ENCODE assay signal across 8 cellular contexts in the genomic region with DNA sequence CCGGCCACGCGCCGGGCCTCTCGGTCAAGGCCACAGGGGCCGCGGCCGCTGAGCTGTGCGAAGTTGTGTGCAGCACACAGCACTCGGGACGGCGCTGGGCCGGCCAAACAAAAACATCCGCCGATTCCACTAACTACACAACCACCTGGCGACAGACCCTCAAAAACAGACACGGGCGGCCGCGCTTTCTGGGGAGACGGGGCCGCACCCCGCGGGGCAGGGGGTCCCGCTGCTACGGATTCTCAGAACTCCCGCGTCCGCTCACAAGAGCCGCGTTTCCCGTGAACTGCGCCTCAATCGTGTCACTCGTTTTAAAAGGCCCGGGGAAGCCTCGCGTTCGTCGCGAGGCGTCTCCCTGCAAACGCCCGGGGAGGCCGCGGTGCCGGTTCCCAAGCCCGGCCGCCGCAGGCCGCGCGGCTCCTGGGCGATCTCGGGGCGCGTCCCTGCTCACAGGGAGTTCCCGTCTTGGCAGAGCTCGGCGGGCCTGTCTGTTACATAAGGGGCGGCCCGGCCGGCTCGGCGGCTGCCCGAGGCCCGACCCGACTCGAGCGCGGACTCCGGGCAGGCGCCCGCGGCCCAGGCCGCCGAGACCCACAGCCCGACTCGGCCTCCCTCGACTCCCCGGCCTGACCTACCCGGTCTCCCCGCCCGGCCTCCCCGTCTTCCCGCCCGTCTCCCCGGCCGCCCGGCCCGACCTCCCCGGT. TPM values are rescaled to one million over a fixed set of nuclear protein-coding genes. Genes with fewer than 3 reads are reported as not detected.
DNase-seq lines count a peak whose midpoint lies in the region; TF ChIP-seq lines count a peak whose summit lies in the region.

No MANE protein-coding gene starts in this region.

- H3K27ac ChIP-seq in H9 (ENCODE audit: insufficient read length, low read depth, low read length) (no peak overlapping the region), VCaP (peak overlapping the region; percentile 73), urinary bladder (ENCODE audit: low read depth) (peak overlapping the region; percentile 86)

- peaks cover 15 to 20% of the 10 kb centered on the region in 2 experiments for H3K4me1 Mint-ChIP-seq in H9

- no peaks in the 10 kb centered on the region for H3K4me1 ChIP-seq in H9 (ENCODE audit: insufficient read depth, low read length)
- no peaks in the 10 kb centered on the region for H3K4me1 ChIP-seq in endocrine pancreas (ENCODE audit: control insufficient read depth, insufficient read depth, low read length)
- H3K4me1 ChIP-seq in mononuclear cell (ENCODE audit: insufficient read depth, low read length) = peaks cover 45% of the 10 kb centered on the region
- H3K4me1 ChIP-seq in urinary bladder (ENCODE audit: insufficient read depth) = peaks cover 1% of the 10 kb centered on the region

- H3K36me3 ChIP-seq in endocrine pancreas (ENCODE audit: control insufficient read depth, insufficient read depth, low read length) (peaks cover 10% of the 10 kb centered on the region), urinary bladder (ENCODE audit: insufficient read depth) (no peaks in the 10 kb centered on the region)

- H3K4me3 ChIP-seq in endocrine pancreas (ENCODE audit: control insufficient read depth, insufficient read depth, low read length) = no peak overlapping the region
- H3K4me3 ChIP-seq in mononuclear cell (ENCODE audit: low read length) = peak overlapping the region; percentile 63
- peak overlapping the region; percentile 88 for H3K4me3 ChIP-seq in urinary bladder (ENCODE audit: low read depth, low read length)

- no peak overlapping the region for H3K4ac ChIP-seq in H9 (ENCODE audit: low read depth, low read length)

- no peak overlapping the region for H2AFZ ChIP-seq in H9 (ENCODE audit: low read length)

- H3K79me2 ChIP-seq in H9 (ENCODE audit: insufficient read depth, low read length) = peaks cover 39% of the 10 kb centered on the region; the same call in 1 of the 2 replicates

- no peak overlapping the region for H4K8ac ChIP-seq in H9 (replicated peaks; ENCODE audit: insufficient read length, low read depth, low read length)

- H3K9me3 Mint-ChIP-seq in H9 = peaks cover 17 to 34% of the 10 kb centered on the region in 2 experiments

- H3K23me2 ChIP-seq in H9 (ENCODE audit: insufficient read length, low read depth, low read length, poor library complexity, severe bottlenecking) = peaks cover 9% of the 10 kb centered on the region

- H3K4me2 ChIP-seq in H9 (ENCODE audit: insufficient read depth, insufficient read length, low read length) = peak overlapping the region; percentile 74

- H3K27me3 ChIP-seq in H9 (ENCODE audit: insufficient read depth, low read length) (no peaks in the 10 kb centered on the region), endocrine pancreas (ENCODE audit: control insufficient read depth, insufficient read depth, low read length) (no peaks in the 10 kb centered on the region), mononuclear cell (ENCODE audit: insufficient read depth, low read length) (no peaks in the 10 kb centered on the region)

- peak overlapping the region; percentile 82 to 87 for H3K4me3 Mint-ChIP-seq in H9

- H3K27me3 Mint-ChIP-seq in H9 (ENCODE audit: low read depth) = peaks cover 27% of the 10 kb centered on the region

- no peak overlapping the region for H4K91ac ChIP-seq in H9 (ENCODE audit: insufficient read length, low read depth, low read length)

- H3K56ac ChIP-seq in H9 (ENCODE audit: insufficient read length, low read depth, low read length) = no peak overlapping the region

- H4K5ac ChIP-seq in H9 (ENCODE audit: insufficient read length, low read depth, low read length) = no peak overlapping the region

- peaks cover 6% of the 10 kb centered on the region for H3K79me1 ChIP-seq in H9 (ENCODE audit: insufficient read depth, low read depth, low read length, poor library complexity, severe bottlenecking)

- no peak overlapping the region for H2BK120ac ChIP-seq in H9 (ENCODE audit: low read depth, low read length, poor library complexity, severe bottlenecking)

- H3K9me3 ChIP-seq in H9 (ENCODE audit: control insufficient read depth, low read depth, low read length) (no peaks in the 10 kb centered on the region), endocrine pancreas (ENCODE audit: control insufficient read depth, low read length) (no peaks in the 10 kb centered on the region), mononuclear cell (ENCODE audit: low read depth, low read length) (no peaks in the 10 kb centered on the region)

- no peaks in the 10 kb centered on the region for H4K20me1 ChIP-seq in H9 (ENCODE audit: control insufficient read depth, insufficient read depth, insufficient read length)

- no CpG with 5 or more reads among the region's 92 CpGs for WGBS in H9 (ENCODE audit: extremely low coverage, insufficient read length, low lambda C conversion rate)
- under 1% methylated on average over 92 of the region's 92 CpGs for WGBS in urinary bladder

- TF ChIP-seq CTCF in H9 (conservative IDR thresholded peaks at IDR 0.05) = no peak
- no peak for TF ChIP-seq CTCF in VCaP (conservative IDR thresholded peaks at IDR 0.05)

- DNase-seq in AG08396 (ENCODE audit: low spot score) (peak; percentile 58), H9 (no peak), NCI-H524 treated with DMSO at 0.1 percent for 48 hours (lab: John Stamatoyannopoulos, UW) (no peak), NCI-H1105 (lab: John Stamatoyannopoulos, UW) (no peak)

- H3T11ph ChIP-seq in H9 (ENCODE audit: low read length) = no peak overlapping the region

- no peak overlapping the region for H2BK5ac ChIP-seq in H9 (ENCODE audit: insufficient read length, low read length)

- peaks cover 34 to 59% (median 57%) of the 10 kb centered on the region in 3 experiments for H3K36me3 Mint-ChIP-seq in H9 (ENCODE audit: insufficient read depth in 1 of 3, low read depth in 3 of 3)

- H2BK12ac ChIP-seq in H9 (ENCODE audit: insufficient read length, low read depth, low read length) = no peak overlapping the region

- H3K18ac ChIP-seq in H9 (ENCODE audit: insufficient read length, low read depth, low read length) = no peak overlapping the region

- H3K27ac Mint-ChIP-seq in H9 = no peak overlapping the region; a peak in 2 of 7 replicates

- H3K9ac ChIP-seq in H9 (ENCODE audit: extremely low read depth, insufficient read length, low read length) (peak overlapping the region; percentile 8), endocrine pancreas (ENCODE audit: control insufficient read depth, insufficient read depth, low read length) (peak overlapping the region; percentile 83)

- no peak overlapping the region for H2AK5ac ChIP-seq in H9 (ENCODE audit: insufficient read length, low read length)

- H3K14ac ChIP-seq in H9 (ENCODE audit: insufficient read depth, low read length) = peak overlapping the region; percentile 85

- H2BK20ac ChIP-seq in H9 (ENCODE audit: low read depth, low read length, poor library complexity, severe bottlenecking) = no peak overlapping the region

- no peak overlapping the region for H2BK15ac ChIP-seq in H9 (ENCODE audit: low read depth, low read length)

- H3K23ac ChIP-seq in H9 (ENCODE audit: insufficient read length, low read depth, low read length) = no peak overlapping the region

RNA-seq across cellular contexts. Expression of gene BRD1, which starts 0.9 kb away (rescaled TPM):
- 51.3 and 53.3 TPM in 2 replicates for total RNA-seq in H9 (2021)
- total RNA-seq in mononuclear cell = 85.1 TPM
- 29.4 TPM for total RNA-seq in urinary bladder
- 26.3 TPM for polyA plus RNA-seq in urinary bladder

RNA-seq across cellular contexts. Expression of gene ZBED4, which starts 26.9 kb away (rescaled TPM):
- total RNA-seq in H9 (2021) (22.7 and 23.0 TPM in 2 replicates), mononuclear cell (20.8 TPM), urinary bladder (7.8 TPM)
- 4.6 TPM for polyA plus RNA-seq in urinary bladder
